ENCODE assay signal across 8 cellular contexts in genomic region chr17:80877095-80877828, GRCh38.
A peak's percentile ranks its signal among the peaks of the same experiment; 100 is the strongest.
DNase-seq lines count a peak whose midpoint lies in the region; ATAC-seq and TF ChIP-seq lines count a peak whose summit lies in the region.

No MANE protein-coding gene starts in this region.

- TF ChIP-seq POLR2A in erythroblast (IDR thresholded peaks at IDR 0.05; ENCODE audit: low read length): no peak

- intact Hi-C loops in CD4-positive, alpha-beta memory T cell (cut with micrococcal nuclease): no loop called here

- peaks cover 0 to 7% (median 0%) of the 10 kb centered on the region in 8 donors for H3K9me3 Mint-ChIP-seq in CD4-positive, alpha-beta memory T cell

- CTCF ChIA-PET in CD4-positive, alpha-beta memory T cell (lab: Charles Lee; ENCODE audit: partially characterized antibody): interaction anchor here (1.2 to 1.5 kb wide), 2 partner anchors 11 to 23 kb away, joined by 3 to 4 read pairs; no protein-coding TSS in a partner anchor
- CTCF ChIA-PET in HEK293T (lab: Yijun Ruan, JAX): no interaction called here

- H3K9me3 ChIP-seq in CD4-positive, alpha-beta memory T cell (ENCODE audit: control insufficient read depth in 1 of 2, low read length in 2 of 2): no peaks in the 10 kb centered on the region

- peaks cover 6% of the 10 kb centered on the region for H3K36me3 ChIP-seq in CD4-positive, alpha-beta memory T cell (ENCODE audit: insufficient read depth, low read length)

- ATAC-seq in GM21360 (IDR thresholded peaks at IDR 0.05; ENCODE audit: unreplicated experiment) (peak; percentile 78), HG03521 (IDR thresholded peaks at IDR 0.05; ENCODE audit: unreplicated experiment) (peak; percentile 60)

- H3K4me1 Mint-ChIP-seq in CD4-positive, alpha-beta memory T cell: peaks cover 21 to 49% (median 35%) of the 10 kb centered on the region in 4 donors

- peak overlapping the region; percentile 14 to 51 for H3K4me3 ChIP-seq in CD4-positive, alpha-beta memory T cell (ENCODE audit: low read length in 2 of 2)

- peaks cover 21 to 23% of the 10 kb centered on the region in 2 donors for H3K36me3 Mint-ChIP-seq in CD4-positive, alpha-beta memory T cell

- H3K27ac ChIP-seq in CD4-positive, alpha-beta memory T cell (ENCODE audit: low read depth, low read length): peak overlapping the region; percentile 29

- peak overlapping the region; percentile 60 to 95 (median 91) for H3K27ac Mint-ChIP-seq in CD4-positive, alpha-beta memory T cell

- H3K27me3 ChIP-seq in CD4-positive, alpha-beta memory T cell (ENCODE audit: insufficient read depth, low read length): no peaks in the 10 kb centered on the region

- H3K4me3 Mint-ChIP-seq in CD4-positive, alpha-beta memory T cell: peak overlapping the region; percentile 79 to 92 (median 87)

- POLR2A ChIA-PET in CD4-positive, alpha-beta memory T cell (lab: Charles Lee; ENCODE audit: partially characterized antibody): interaction anchor here (1.0 to 2.2 kb wide), 6 partner anchors 11 to 422 kb away, joined by 3 to 16 read pairs (median 4); no protein-coding TSS in a partner anchor
- POLR2A ChIA-PET in HEK293T (lab: Yijun Ruan, JAX): interaction anchor here (1.0 kb wide), 1 partner anchor 423 kb away, joined by 3 read pairs; no protein-coding TSS in a partner anchor

- DNase-seq in CD4-positive, alpha-beta memory T cell: peak in 3 of 5 donors; percentile 28 to 45 (median 43)
- peak; percentile 89 for DNase-seq in activated effector memory CD4-positive, alpha-beta T cell treated with anti-CD3 and anti-CD28 coated beads, Interleukin-2, amount 50 U/mL, for 16 hours
- DNase-seq in stimulated activated CD4-positive, alpha-beta T cell treated with anti-CD3 and anti-CD28 coated beads, TNF-alpha, amount 100 ng/mL, for 48 hours (ENCODE audit: low read depth in 3 of 3): peak; percentile 65 to 74 (median 72)
- DNase-seq in NAMALWA (ENCODE audit: low spot score): no peak
- no peak for DNase-seq in HEK293T (ENCODE audit: extremely low spot score)
- DNase-seq in erythroblast (lab: John Stamatoyannopoulos, UW): no peak

- no peaks in the 10 kb centered on the region for H3K27me3 Mint-ChIP-seq in CD4-positive, alpha-beta memory T cell

- H3K4me1 ChIP-seq in CD4-positive, alpha-beta memory T cell (ENCODE audit: insufficient read depth, low read length): peaks cover 32% of the 10 kb centered on the region

TF ChIP-seq in HEK293T, 16 proteins besides CTCF, POLR2A, EP300 and RAD21:
- TF ChIP-seq FOXA1 (IDR thresholded peaks at IDR 0.05): no peak
- no peak for TF ChIP-seq BHLHE40 (IDR thresholded peaks at IDR 0.05; ENCODE audit: borderline replicate concordance)
- TF ChIP-seq ELF4 (IDR thresholded peaks at IDR 0.05): no peak
- no peak for TF ChIP-seq ZNF384 (IDR thresholded peaks at IDR 0.05)
- no peak for TF ChIP-seq NFRKB (IDR thresholded peaks at IDR 0.05)
- TF ChIP-seq LEF1 (IDR thresholded peaks at IDR 0.05; ENCODE audit: borderline replicate concordance): no peak
- no peak for TF ChIP-seq TARDBP (IDR thresholded peaks at IDR 0.05)
- no peak for TF ChIP-seq HDGF (IDR thresholded peaks at IDR 0.05; ENCODE audit: borderline replicate concordance)
- TF ChIP-seq, protein P1, sequence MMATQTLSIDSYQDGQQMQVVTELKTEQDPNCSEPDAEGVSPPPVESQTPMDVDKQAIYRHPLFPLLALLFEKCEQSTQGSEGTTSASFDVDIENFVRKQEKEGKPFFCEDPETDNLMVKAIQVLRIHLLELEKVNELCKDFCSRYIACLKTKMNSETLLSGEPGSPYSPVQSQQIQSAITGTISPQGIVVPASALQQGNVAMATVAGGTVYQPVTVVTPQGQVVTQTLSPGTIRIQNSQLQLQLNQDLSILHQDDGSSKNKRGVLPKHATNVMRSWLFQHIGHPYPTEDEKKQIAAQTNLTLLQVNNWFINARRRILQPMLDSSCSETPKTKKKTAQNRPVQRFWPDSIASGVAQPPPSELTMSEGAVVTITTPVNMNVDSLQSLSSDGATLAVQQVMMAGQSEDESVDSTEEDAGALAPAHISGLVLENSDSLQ (IDR thresholded peaks at IDR 0.05): no peak
- TF ChIP-seq CTBP1 (IDR thresholded peaks at IDR 0.05; ENCODE audit: borderline replicate concordance): no peak
- no peak for TF ChIP-seq SUZ12 (IDR thresholded peaks at IDR 0.05)
- TF ChIP-seq FOXM1 (IDR thresholded peaks at IDR 0.05; ENCODE audit: borderline replicate concordance): no peak
- TF ChIP-seq FOXK2 (IDR thresholded peaks at IDR 0.05): no peak
- TF ChIP-seq ARNT (IDR thresholded peaks at IDR 0.05): no peak
- TF ChIP-seq SP1 (IDR thresholded peaks at IDR 0.05): no peak
- no peak for TF ChIP-seq L3MBTL2 (conservative IDR thresholded peaks at IDR 0.05)

Comparison
In these comparisons a context has a peak if more than half of its experiments do, and no peak if none do; other contexts are left out.
1. DNase-seq: peak in CD4-positive, alpha-beta memory T cell (3 of 5), activated effector memory CD4-positive, alpha-beta T cell treated with anti-CD3 and anti-CD28 coated beads, Interleukin-2, amount 50 U/mL, for 16 hours (single experiment) and stimulated activated CD4-positive, alpha-beta T cell treated with anti-CD3 and anti-CD28 coated beads, TNF-alpha, amount 100 ng/mL, for 48 hours (3 of 3); none in NAMALWA (single experiment), HEK293T (single experiment) and erythroblast (0 of 2).